ENCODE assay signal across 16 cellular contexts in genomic region chr16:52812945-52813556, GRCh38.
DNase-seq lines count a peak whose midpoint lies in the region; ATAC-seq, FAIRE-seq and TF ChIP-seq lines count a peak whose summit lies in the region.
"Had no signal": no experiment of that assay in that cellular context is flagged by ENCODE, and none has a peak within 500 bp of the region (broad histone marks: within the 10 kb centered on the region; RNA-seq: fewer than 3 reads in every experiment).

No MANE protein-coding gene starts in this region.

- peaks cover 18% of the 10 kb centered on the region for H3K4me1 ChIP-seq in A673 (ENCODE audit: insufficient read depth, low read length, poor library complexity, severe bottlenecking)
- H3K4me1 ChIP-seq: colonic mucosa, SJCRH30 had no signal

- H3K27ac ChIP-seq in A673 (ENCODE audit: low read depth, low read length, poor library complexity, severe bottlenecking) (peak overlapping the region; percentile 57), brain microvascular endothelial cell (peak overlapping the region; percentile 53)
- H3K27ac ChIP-seq: colonic mucosa, SJCRH30 had no signal

- peak; percentile 88 for FAIRE-seq in HTR-8/SVneo (lab: Jason Lieb, UNC)

- no peak overlapping the region for H3K4me3 ChIP-seq in A673 (ENCODE audit: low read depth, low read length, poor library complexity, severe bottlenecking)
- H3K4me3 ChIP-seq in brain microvascular endothelial cell (ENCODE audit: low read depth, low read length), result no peak overlapping the region
- H3K4me3 ChIP-seq in kidney epithelial cell (ENCODE audit: low read depth, low read length), result no peak overlapping the region
- H3K4me3 ChIP-seq: colonic mucosa, SJCRH30 had no signal

- CTCF ChIA-PET in A673 (lab: Charles Lee), result interaction anchor here (0.5 kb wide), 1 partner anchor 699 kb away, joined by 3 read pairs; no protein-coding TSS in a partner anchor

- in situ Hi-C loops in brain microvascular endothelial cell (cut with HindIII; ENCODE audit: low pct_ligation_motif_present, low sequenced_read_pairs), result no loop called here

- ATAC-seq in HG02588 (IDR thresholded peaks at IDR 0.05; ENCODE audit: unreplicated experiment), result no peak
- no peak for ATAC-seq in GM21390 (IDR thresholded peaks at IDR 0.05; ENCODE audit: unreplicated experiment)
- ATAC-seq: naive thymus-derived CD8-positive, alpha-beta T cell had no signal

- no TSS peak for BruUV-seq in A673 (replicated peaks; lab: Mats Ljungman, UMichigan)

- H3K27me3 ChIP-seq in A673 (replicated peaks; ENCODE audit: insufficient read depth, low read depth, low read length, poor library complexity), result no peaks in the 10 kb centered on the region
- H3K27me3 ChIP-seq in brain microvascular endothelial cell (replicated peaks), result no peaks in the 10 kb centered on the region
- H3K27me3 ChIP-seq in kidney epithelial cell (ENCODE audit: control insufficient read depth, insufficient read depth, low read length), result no peaks in the 10 kb centered on the region
- H3K27me3 ChIP-seq: colonic mucosa, SJCRH30 had no signal

- TF ChIP-seq CTCF in A673 (conservative IDR thresholded peaks at IDR 0.05; ENCODE audit: low read depth, low read length) (no peak), brain microvascular endothelial cell (IDR thresholded peaks at IDR 0.05; ENCODE audit: low read depth, low read length, missing control alignments) (no peak), kidney epithelial cell (IDR thresholded peaks at IDR 0.05; ENCODE audit: insufficient read depth, low read length, poor library complexity, severe bottlenecking) (no peak), GM10266 (IDR thresholded peaks at IDR 0.05; ENCODE audit: control insufficient read depth, insufficient read depth, low read depth, missing control alignments) (no peak)

- DNase-seq in A673 (ENCODE audit: low spot score), result peak; percentile 97
- DNase-seq in HTR-8/SVneo (ENCODE audit: insufficient read length, low spot score), result peak; percentile 73
- DNase-seq in brain microvascular endothelial cell, result peak; percentile 79
- DNase-seq in kidney epithelial cell (ENCODE audit: low read depth), result peak; percentile 42
- no peak for DNase-seq in GM10266 (ENCODE audit: extremely low spot score)
- DNase-seq in hypothalamus (lab: John Stamatoyannopoulos, UW), result no peak
- DNase-seq: activated CD4-positive, alpha-beta T cell treated with anti-CD3 and anti-CD28 coated beads, Interleukin-2, amount 10 ng/mL, durations not matched to agents 24 days and 14 days; activated gamma-delta T cell treated with Interleukin-2 at 50 U/mL for 16 hours; colonic mucosa; GF-D8; naive thymus-derived CD8-positive, alpha-beta T cell; NCI-H510A; stimulated activated CD8-positive, alpha-beta memory T cell treated with anti-CD3 and anti-CD28 coated beads, Interleukin-4, amount 100 ng/mL, for 48 hours had no signal

- no peaks in the 10 kb centered on the region for H3K9me3 ChIP-seq in A673 (ENCODE audit: low read depth, low read length, poor library complexity, severe bottlenecking)
- H3K9me3 ChIP-seq: colonic mucosa had no signal

- H3K36me3 ChIP-seq in A673 (ENCODE audit: insufficient read depth, low read length, poor library complexity, severe bottlenecking), result no peaks in the 10 kb centered on the region
- H3K36me3 ChIP-seq in brain microvascular endothelial cell (replicated peaks), result no peaks in the 10 kb centered on the region
- H3K36me3 ChIP-seq in kidney epithelial cell (ENCODE audit: control insufficient read depth, insufficient read depth, low read length), result no peaks in the 10 kb centered on the region
- H3K36me3 ChIP-seq: colonic mucosa, SJCRH30 had no signal

- intact Hi-C loops in A673 (cut with micrococcal nuclease; ENCODE audit: unreplicated experiment), result loop anchor here (2.0 kb wide), 1 partner anchor 362 kb away; no protein-coding TSS in a partner anchor

- POLR2A ChIA-PET in A673 (lab: Charles Lee; ENCODE audit: low non-redundant PET), result no interaction called here

Comparison
In these comparisons a context has a peak if more than half of its experiments do, and no peak if none do; other contexts are left out.
1. DNase-seq: peak in A673 (single experiment), HTR-8/SVneo (single experiment), brain microvascular endothelial cell (single experiment) and kidney epithelial cell (single experiment); none in GM10266 (single experiment) and hypothalamus (0 of 51).